8 cellular contexts compared by ENCODE assay signal in genomic region chr2:54081574-54081973, GRCh38. TPM values are rescaled to one million over a fixed set of nuclear protein-coding genes. Genes with fewer than 3 reads are reported as not detected.
A peak's percentile ranks its signal among the peaks of the same experiment; 100 is the strongest.
DNase-seq lines count a peak whose midpoint lies in the region; ATAC-seq and TF ChIP-seq lines count a peak whose summit lies in the region.

No MANE protein-coding gene starts in this region.

- CTCF ChIA-PET in activated CD4-positive, alpha-beta T cell treated with anti-CD3 and anti-CD28 coated beads for 36 hours (lab: Charles Lee) = interaction anchor here (0.6 kb wide), 1 partner anchor 1583 kb away, joined by 3 read pairs; no protein-coding TSS in a partner anchor

- TF ChIP-seq CTCF in chondrocyte (IDR thresholded peaks at IDR 0.05) = no peak

- peak overlapping the region; percentile 47 for H3K27ac Mint-ChIP-seq in activated CD4-positive, alpha-beta T cell treated with anti-CD3 and anti-CD28 coated beads for 36 hours
- no peak overlapping the region for H3K27ac Mint-ChIP-seq in chondrocyte (ENCODE audit: unreplicated experiment)

- DNase-seq in activated CD4-positive, alpha-beta T cell treated with anti-CD3 and anti-CD28 coated beads for 36 hours = peak; percentile 76
- DNase-seq in activated CD4-positive, alpha-beta T cell treated with anti-CD3 and anti-CD28 coated beads, Interleukin-2, amount 50 U/mL, for 4 hours = no peak
- peak; percentile 8 for DNase-seq in activated CD4-positive, CD25-positive, alpha-beta regulatory T cell treated with anti-CD3 and anti-CD28 coated beads, Interleukin-2, amount 50 U/mL, for 16 hours (ENCODE audit: low read depth, low spot score)
- DNase-seq in stimulated activated CD8-positive, alpha-beta memory T cell treated with anti-CD3 and anti-CD28 coated beads, Interleukin-2, amount 100 ng/mL, for 48 hours (ENCODE audit: low read depth in 2 of 2) = peak; percentile 33 to 68
- DNase-seq in left ventricle myocardium superior (no peak), chondrocyte (ENCODE audit: low spot score) (no peak), dedifferentiated amniotic fluid mesenchymal stem cell (ENCODE audit: extremely low spot score) (no peak)

- no peaks in the 10 kb centered on the region for H3K27me3 Mint-ChIP-seq in activated CD4-positive, alpha-beta T cell treated with anti-CD3 and anti-CD28 coated beads for 36 hours
- H3K27me3 Mint-ChIP-seq in chondrocyte (ENCODE audit: low read depth) = no peaks in the 10 kb centered on the region

- peak; percentile 91 for ATAC-seq in activated CD4-positive, alpha-beta T cell treated with anti-CD3 and anti-CD28 coated beads for 36 hours
- ATAC-seq in HG02973 (IDR thresholded peaks at IDR 0.05; ENCODE audit: unreplicated experiment) = peak; percentile 96
- ATAC-seq in left ventricle myocardium superior = no peak

- no peak overlapping the region for H3K4me3 Mint-ChIP-seq in activated CD4-positive, alpha-beta T cell treated with anti-CD3 and anti-CD28 coated beads for 36 hours
- H3K4me3 Mint-ChIP-seq in chondrocyte (ENCODE audit: unreplicated experiment) = no peak overlapping the region

- H3K36me3 Mint-ChIP-seq in activated CD4-positive, alpha-beta T cell treated with anti-CD3 and anti-CD28 coated beads for 36 hours (ENCODE audit: low read depth) = no peaks in the 10 kb centered on the region
- no peaks in the 10 kb centered on the region for H3K36me3 Mint-ChIP-seq in chondrocyte (ENCODE audit: low read depth)

- peaks cover 7% of the 10 kb centered on the region for H3K4me1 Mint-ChIP-seq in activated CD4-positive, alpha-beta T cell treated with anti-CD3 and anti-CD28 coated beads for 36 hours
- H3K4me1 Mint-ChIP-seq in chondrocyte (ENCODE audit: low read depth) = peaks cover 4% of the 10 kb centered on the region

- H3K9me3 Mint-ChIP-seq in activated CD4-positive, alpha-beta T cell treated with anti-CD3 and anti-CD28 coated beads for 36 hours (ENCODE audit: low read depth) = no peaks in the 10 kb centered on the region
- H3K9me3 Mint-ChIP-seq in chondrocyte (ENCODE audit: low read depth) = no peaks in the 10 kb centered on the region

- POLR2A ChIA-PET in activated CD4-positive, alpha-beta T cell treated with anti-CD3 and anti-CD28 coated beads for 36 hours (lab: Charles Lee) = interaction anchor here (0.6 kb wide), 1 partner anchor 33 kb away, joined by 6 read pairs; no protein-coding TSS in a partner anchor

- intact Hi-C loops in activated CD4-positive, alpha-beta T cell treated with anti-CD3 and anti-CD28 coated beads for 36 hours (cut with DNase I, micrococcal nuclease) = no loop called here
- intact Hi-C loops in left ventricle myocardium superior (cut with micrococcal nuclease) = no loop called here

RNA-seq across cellular contexts. Expression of gene ACYP2, which starts 33.8 kb away (rescaled TPM):
- 1 to 10 TPM; 6.0 to 6.9 TPM for total RNA-seq in activated CD4-positive, alpha-beta T cell treated with anti-CD3 and anti-CD28 coated beads for 36 hours
- total RNA-seq in left ventricle myocardium superior (60.3 TPM), chondrocyte (6.5 to 9.1 TPM (median 7.7 TPM) in 3 replicates)

Comparison
In these comparisons a context has a peak if more than half of its experiments do, and no peak if none do; other contexts are left out.
1. DNase-seq: peak in activated CD4-positive, alpha-beta T cell treated with anti-CD3 and anti-CD28 coated beads for 36 hours (single experiment), activated CD4-positive, CD25-positive, alpha-beta regulatory T cell treated with anti-CD3 and anti-CD28 coated beads, Interleukin-2, amount 50 U/mL, for 16 hours (single experiment) and stimulated activated CD8-positive, alpha-beta memory T cell treated with anti-CD3 and anti-CD28 coated beads, Interleukin-2, amount 100 ng/mL, for 48 hours (2 of 2); none in activated CD4-positive, alpha-beta T cell treated with anti-CD3 and anti-CD28 coated beads, Interleukin-2, amount 50 U/mL, for 4 hours (0 of 2), left ventricle myocardium superior (single experiment), chondrocyte (single experiment) and dedifferentiated amniotic fluid mesenchymal stem cell (single experiment).